Comparison of ENCODE assay signal across 8 cellular contexts in the genomic region with DNA sequence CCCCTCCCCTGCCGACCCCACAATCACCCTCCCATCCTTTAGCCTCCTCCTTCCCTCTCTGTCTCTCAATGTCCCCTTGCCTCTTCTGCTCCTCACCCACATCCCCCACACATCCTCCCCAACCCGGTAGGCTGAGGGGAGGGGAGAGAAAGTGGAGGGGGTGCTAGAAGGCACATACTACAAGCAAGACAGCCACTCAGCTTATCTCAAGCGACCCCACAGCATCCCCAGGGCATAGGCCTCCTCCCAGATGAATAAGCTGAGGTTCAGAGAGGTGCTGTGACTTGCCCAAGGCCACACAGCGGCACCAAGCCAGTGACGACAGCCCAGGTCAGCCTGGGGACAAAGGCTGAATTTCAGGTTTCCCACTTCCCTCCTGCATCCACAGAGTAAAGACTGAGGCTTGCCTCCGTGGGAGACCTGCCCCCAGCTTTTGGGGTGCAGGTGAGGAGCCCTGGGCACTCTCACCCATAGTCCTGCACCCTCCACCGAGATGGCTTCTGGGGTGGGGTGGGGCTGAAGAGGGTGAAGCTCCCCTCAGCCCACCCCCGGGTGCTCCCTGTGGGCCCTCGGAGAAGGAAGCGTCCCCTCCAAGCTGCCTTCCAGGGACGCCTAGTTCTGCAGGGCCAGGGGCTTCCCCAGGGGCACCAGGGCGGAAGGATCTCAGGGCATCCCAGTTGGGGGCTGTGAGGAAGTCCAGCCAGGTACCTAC. TPM values are rescaled to one million over a fixed set of nuclear protein-coding genes. Genes with fewer than 3 reads are reported as not detected.
DNase-seq lines count a peak whose midpoint lies in the region; ATAC-seq, FAIRE-seq and TF ChIP-seq lines count a peak whose summit lies in the region.

No MANE protein-coding gene starts in this region.

- peaks cover 0 to 69% (median 0%) of the 10 kb centered on the region in 9 donors for H3K4me1 ChIP-seq in heart right ventricle
- peaks cover 0 to 7% of the 10 kb centered on the region in 2 donors for H3K4me1 ChIP-seq in right atrium auricular region
- peaks cover 17% of the 10 kb centered on the region for H3K4me1 ChIP-seq in SJSA1 (replicated peaks)
- peaks cover 3% of the 10 kb centered on the region for H3K4me1 ChIP-seq in hepatocyte (ENCODE audit: insufficient read depth)
- H3K4me1 ChIP-seq in transverse colon, result peaks cover 0 to 17% (median 8%) of the 10 kb centered on the region in 4 donors

- intact Hi-C loops in heart right ventricle (cut with DNase I) (no loop called here), transverse colon (cut with DNase I; ENCODE audit: low total_unique reads) (no loop called here)

- no peaks in the 10 kb centered on the region for H3K9me3 ChIP-seq in heart right ventricle
- H3K9me3 ChIP-seq in right atrium auricular region, result no peaks in the 10 kb centered on the region
- H3K9me3 ChIP-seq in SJSA1 (replicated peaks), result no peaks in the 10 kb centered on the region
- no peaks in the 10 kb centered on the region for H3K9me3 ChIP-seq in hepatocyte (ENCODE audit: low read depth)
- H3K9me3 ChIP-seq in transverse colon, result no peaks in the 10 kb centered on the region

- H3K27ac ChIP-seq in heart right ventricle, result peak overlapping the region in 4 of 10 donors; percentile 28 to 90 (median 59)
- H3K27ac ChIP-seq in right atrium auricular region, result no peak overlapping the region
- H3K27ac ChIP-seq in SJSA1, result no peak overlapping the region
- no peak overlapping the region for H3K27ac ChIP-seq in hepatocyte
- peak overlapping the region; percentile 74 to 77 (median 76) for H3K27ac ChIP-seq in transverse colon

- no peaks in the 10 kb centered on the region for H3K79me2 ChIP-seq in hepatocyte

- no peak for TF ChIP-seq EP300 in transverse colon (IDR thresholded peaks at IDR 0.05; ENCODE audit: low read depth)

- no peak for FAIRE-seq in GM12892 (lab: Jason Lieb, UNC)

- H3K4me2 ChIP-seq in hepatocyte, result peak overlapping the region; percentile 61

- WGBS in heart right ventricle, 2 donors, result 41 to 43% methylated on average over 12 of the region's 12 CpGs
- WGBS in hepatocyte (ENCODE audit: low lambda C conversion rate, missing lambda C conversion rate), result 80% methylated on average over 12 of the region's 12 CpGs
- WGBS in transverse colon (ENCODE audit: low coverage in 1 of 2), 2 donors, result 25% methylated on average over 11 of the region's 12 CpGs; no CpG with 5 or more reads in 1 of the 2 donors

- no peaks in the 10 kb centered on the region for H3K9me2 ChIP-seq in hepatocyte (replicated peaks; ENCODE audit: insufficient read depth)

- in situ Hi-C loops in transverse colon (cut with MboI; ENCODE audit: low pct_ligation_motif_present in 1 of 4, low pct_unique_long_range_greater_than_20kb in 1 of 4, low sequenced_read_pairs in 3 of 4), result no loop called here

- TF ChIP-seq CTCF in heart right ventricle (IDR thresholded peaks at IDR 0.05), result no peak
- TF ChIP-seq CTCF in right atrium auricular region (IDR thresholded peaks at IDR 0.05), result no peak
- no peak for TF ChIP-seq CTCF in hepatocyte (IDR thresholded peaks at IDR 0.05; ENCODE audit: poor library complexity)
- TF ChIP-seq CTCF in transverse colon (IDR thresholded peaks at IDR 0.05), result no peak

- H3K4me3 ChIP-seq in heart right ventricle (peak overlapping the region in 7 of 10 donors; percentile 24 to 71 (median 38)), right atrium auricular region (peak overlapping the region in 1 of 2 donors; percentile 24), SJSA1 (peak overlapping the region; percentile 22), hepatocyte (no peak overlapping the region), transverse colon (peak overlapping the region; percentile 7 to 50 (median 37))

- peaks cover 13 to 73% (median 65%) of the 10 kb centered on the region in 7 donors for H3K27me3 ChIP-seq in heart right ventricle
- peaks cover 5 to 7% of the 10 kb centered on the region in 2 donors for H3K27me3 ChIP-seq in right atrium auricular region
- H3K27me3 ChIP-seq in SJSA1 (replicated peaks), result no peaks in the 10 kb centered on the region
- no peaks in the 10 kb centered on the region for H3K27me3 ChIP-seq in hepatocyte
- peaks cover 2% of the 10 kb centered on the region for H3K27me3 ChIP-seq in transverse colon

- peak in 4 of 8 donors; percentile 7 to 15 (median 12) for ATAC-seq in heart right ventricle
- ATAC-seq in GM18870 (IDR thresholded peaks at IDR 0.05; ENCODE audit: unreplicated experiment), result no peak

- H3K36me3 ChIP-seq in heart right ventricle (peaks cover 0 to 26% (median 0%) of the 10 kb centered on the region in 9 donors), right atrium auricular region (no peaks in the 10 kb centered on the region), SJSA1 (no peaks in the 10 kb centered on the region), hepatocyte (replicated peaks; ENCODE audit: insufficient read depth, low read depth) (no peaks in the 10 kb centered on the region), transverse colon (no peaks in the 10 kb centered on the region)

- H4K20me1 ChIP-seq in hepatocyte (ENCODE audit: insufficient read depth, poor library complexity, severe bottlenecking), result no peaks in the 10 kb centered on the region

- H2AFZ ChIP-seq in hepatocyte, result peak overlapping the region; percentile 9

- no peak for TF ChIP-seq POLR2A in transverse colon (IDR thresholded peaks at IDR 0.05)
- TF ChIP-seq POLR2A in GM12892 (IDR thresholded peaks at IDR 0.05; ENCODE audit: low read depth, low read length), result no peak

- DNase-seq in heart right ventricle (no peak), right atrium auricular region (ENCODE audit: low spot score) (no peak), SJSA1 (ENCODE audit: low read depth in 1 of 2, low spot score in 2 of 2) (no peak), hepatocyte (ENCODE audit: low spot score) (no peak), transverse colon (no peak), NCI-H1105 treated with DMSO at 0.1 percent for 48 hours (lab: John Stamatoyannopoulos, UW) (no peak), GM12892 (ENCODE audit: insufficient read length) (no peak)

RNA-seq across cellular contexts. Expression of gene RAC2, which starts 0.5 kb away (rescaled TPM):
- total RNA-seq in heart right ventricle (10 to 100 TPM in 1 of 10 donors, 1 to 10 TPM in 9; 1.1 to 37.1 (median 3.5) TPM), right atrium auricular region (10 to 100 TPM in 1 of 2 donors, 1 to 10 TPM in 1; 2.9 to 10.3 TPM), hepatocyte (4.7 and 10.5 TPM in 2 replicates), transverse colon (10 to 100 TPM in 3 of 4 donors, 1 to 10 TPM in 1; 5.2 to 36.3 (median 24.0) TPM)
- polyA plus RNA-seq in heart right ventricle (1 to 10 TPM; 1.4 to 5.0 TPM), hepatocyte (9.9 and 11.3 TPM in 2 replicates)
- total RNA-seq in SJSA1 (2014; rRNA removed; shearing (Covaris generic)), result 2.0 and 2.1 TPM in 2 replicates
- polyA plus RNA-seq in GM12892 (2012; ENCODE audit: missing spikeins), result 247 TPM

RNA-seq across cellular contexts. Expression of gene SSTR3, which starts 31.3 kb away (rescaled TPM):
- not detected for total RNA-seq in heart right ventricle
- polyA plus RNA-seq in heart right ventricle, result not detected
- not detected for total RNA-seq in right atrium auricular region
- total RNA-seq in SJSA1 (2014; rRNA removed; shearing (Covaris generic)), result not detected in 2 replicates
- 1.3 and 2.8 TPM in 2 replicates for total RNA-seq in hepatocyte
- polyA plus RNA-seq in hepatocyte, result 0.47 and 0.97 TPM in 2 replicates
- under 1 TPM in 2 of 4 donors, not detected in 2; 0.16 to 0.41 TPM for total RNA-seq in transverse colon
- polyA plus RNA-seq in GM12892 (2012; ENCODE audit: missing spikeins), result 2.8 TPM

RNA-seq across cellular contexts. Expression of gene CYTH4, which starts 38.8 kb away (rescaled TPM):
- total RNA-seq in heart right ventricle, result 10 to 100 TPM in 1 of 10 donors, 1 to 10 TPM in 9; 1.8 to 29.3 (median 4.8) TPM
- polyA plus RNA-seq in heart right ventricle, result 1 to 10 TPM; 2.1 to 4.0 TPM
- total RNA-seq in right atrium auricular region, result 1 to 10 TPM; 1.5 to 5.9 TPM
- 1.1 TPM in 1 of 2 replicates, not detected in the other for total RNA-seq in SJSA1 (2014; rRNA removed; shearing (Covaris generic))
- 0.57 and 0.96 TPM in 2 replicates for total RNA-seq in hepatocyte
- polyA plus RNA-seq in hepatocyte, result 0.24 and 0.94 TPM in 2 replicates
- total RNA-seq in transverse colon, result 10 to 100 TPM in 2 of 4 donors, 1 to 10 TPM in 2; 1.4 to 26.9 (median 10.6) TPM
- polyA plus RNA-seq in GM12892 (2012; ENCODE audit: missing spikeins), result 12.8 TPM

RNA-seq across cellular contexts. Expression of gene C1QTNF6, which starts 55.5 kb away (rescaled TPM):
- 1 to 10 TPM in 8 of 10 donors, under 1 TPM in 2; 0.51 to 6.4 (median 1.4) TPM for total RNA-seq in heart right ventricle
- 1 to 10 TPM; 2.9 to 4.1 TPM for polyA plus RNA-seq in heart right ventricle
- total RNA-seq in right atrium auricular region, result 1 to 10 TPM; 1.6 to 2.2 TPM
- total RNA-seq in SJSA1 (2014; rRNA removed; shearing (Covaris generic)), result 3.4 and 4.7 TPM in 2 replicates
- 17.9 and 23.6 TPM in 2 replicates for total RNA-seq in hepatocyte
- polyA plus RNA-seq in hepatocyte, result 29.7 and 39.1 TPM in 2 replicates
- 10 to 100 TPM in 1 of 4 donors, 1 to 10 TPM in 3; 1.4 to 68.8 (median 7.5) TPM for total RNA-seq in transverse colon
- polyA plus RNA-seq in GM12892 (2012; ENCODE audit: missing spikeins), result 4.9 TPM

Comparison
In these comparisons a context has a peak if more than half of its experiments do, and no peak if none do; other contexts are left out.
1. H3K27ac ChIP-seq: peak in transverse colon (4 of 4); none in right atrium auricular region (0 of 2), SJSA1 (single experiment) and hepatocyte (single experiment).